Comparison of ENCODE assay signal across 11 cellular contexts in genomic region chr17:45229681-45230409, GRCh38. TPM values are rescaled to one million over a fixed set of nuclear protein-coding genes. Genes with fewer than 3 reads are reported as not detected.
A peak's percentile ranks its signal among the peaks of the same experiment; 100 is the strongest.
DNase-seq lines count a peak whose midpoint lies in the region; ATAC-seq and TF ChIP-seq lines count a peak whose summit lies in the region.
"Had no signal": no experiment of that assay in that cellular context is flagged by ENCODE, and none has a peak within 500 bp of the region (broad histone marks: within the 10 kb centered on the region; RNA-seq: fewer than 3 reads in every experiment).

No MANE protein-coding gene starts in this region.

- no peaks in the 10 kb centered on the region for H3K9me3 Mint-ChIP-seq in activated CD4-positive, alpha-beta memory T cell treated with anti-CD3 and anti-CD28 coated beads for 36 hours

- ATAC-seq in foreskin keratinocyte (no peak), GM18870 (IDR thresholded peaks at IDR 0.05; ENCODE audit: unreplicated experiment) (no peak)

- H3K27me3 ChIP-seq in foreskin keratinocyte (no peaks in the 10 kb centered on the region), smooth muscle cell (ENCODE audit: low read depth) (no peaks in the 10 kb centered on the region)
- H3K27me3 ChIP-seq: testis had no signal

- H3K27ac ChIP-seq in foreskin keratinocyte: peak overlapping the region; percentile 92
- H3K27ac ChIP-seq in smooth muscle cell (ENCODE audit: low read depth): peak overlapping the region; percentile 63

- peak; percentile 77 for DNase-seq in GM20000 (ENCODE audit: low spot score)
- peak; percentile 75 for DNase-seq in activated CD4-positive, alpha-beta memory T cell treated with anti-CD3 and anti-CD28 coated beads for 36 hours
- no peak for DNase-seq in foreskin keratinocyte
- no peak for DNase-seq in smooth muscle cell (lab: John Stamatoyannopoulos, UW; ENCODE audit: unreplicated experiment)
- no peak for DNase-seq in kidney tubule cell (ENCODE audit: low spot score)
- no peak for DNase-seq in foreskin melanocyte
- DNase-seq in midbrain (lab: John Stamatoyannopoulos, UW): no peak

- no peaks in the 10 kb centered on the region for H3F3A ChIP-seq in smooth muscle cell (ENCODE audit: low read depth)

- H3K79me2 ChIP-seq in smooth muscle cell (ENCODE audit: low read depth): no peaks in the 10 kb centered on the region

- POLR2A ChIA-PET in activated CD4-positive, alpha-beta memory T cell treated with anti-CD3 and anti-CD28 coated beads for 36 hours (lab: Charles Lee): interaction anchor here (0.7 to 5.2 kb wide), 10 partner anchors 9 to 128 kb away, joined by 5 to 75 read pairs (median 8); partner anchors contain the start of genes FMNL1, HEXIM1, HEXIM2 and MAP3K14

- H3K4me1 ChIP-seq in foreskin keratinocyte (no peaks in the 10 kb centered on the region), smooth muscle cell (ENCODE audit: low read depth) (peaks cover 17% of the 10 kb centered on the region)

- H3K4me3 Mint-ChIP-seq in activated CD4-positive, alpha-beta memory T cell treated with anti-CD3 and anti-CD28 coated beads for 36 hours: peak overlapping the region; percentile 100

- TF ChIP-seq CTCF in GM20000 (IDR thresholded peaks at IDR 0.05; ENCODE audit: extremely low read depth, missing control alignments) (no peak), foreskin keratinocyte (conservative IDR thresholded peaks at IDR 0.05) (no peak), smooth muscle cell (IDR thresholded peaks at IDR 0.05; ENCODE audit: borderline replicate concordance, insufficient read depth, poor library complexity, severe bottlenecking) (no peak)

- H3K27me3 Mint-ChIP-seq in activated CD4-positive, alpha-beta memory T cell treated with anti-CD3 and anti-CD28 coated beads for 36 hours: no peaks in the 10 kb centered on the region

- H4K20me1 ChIP-seq in smooth muscle cell (ENCODE audit: low read depth): no peaks in the 10 kb centered on the region

- no peak overlapping the region for H2AFZ ChIP-seq in smooth muscle cell (ENCODE audit: low read depth)

- WGBS in smooth muscle cell (ENCODE audit: low lambda C conversion rate): 86% methylated on average over 16 of the region's 16 CpGs

- no peaks in the 10 kb centered on the region for H3K9me3 ChIP-seq in smooth muscle cell (replicated peaks; ENCODE audit: low read depth)
- H3K9me3 ChIP-seq: testis had no signal

- peaks cover 51% of the 10 kb centered on the region for H3K36me3 Mint-ChIP-seq in activated CD4-positive, alpha-beta memory T cell treated with anti-CD3 and anti-CD28 coated beads for 36 hours

- peak overlapping the region; percentile 50 for H3K9ac ChIP-seq in smooth muscle cell (ENCODE audit: low read depth)

- H3K4me1 Mint-ChIP-seq in activated CD4-positive, alpha-beta memory T cell treated with anti-CD3 and anti-CD28 coated beads for 36 hours (ENCODE audit: low read depth): peaks cover 89% of the 10 kb centered on the region

- H3K27ac Mint-ChIP-seq in activated CD4-positive, alpha-beta memory T cell treated with anti-CD3 and anti-CD28 coated beads for 36 hours: peak overlapping the region; percentile 100

- intact Hi-C loops in activated CD4-positive, alpha-beta memory T cell treated with anti-CD3 and anti-CD28 coated beads for 36 hours (cut with micrococcal nuclease): loop anchor here (1.0 to 5.0 kb wide), 3 partner anchors 17 to 168 kb away; partner anchors contain the start of genes HEXIM2 and NMT1

- no peaks in the 10 kb centered on the region for H3K36me3 ChIP-seq in smooth muscle cell (ENCODE audit: low read depth)

- H3K4me2 ChIP-seq in smooth muscle cell: peak overlapping the region; percentile 74

- H3K4me3 ChIP-seq in smooth muscle cell: no peak overlapping the region
- H3K4me3 ChIP-seq: testis had no signal

- CTCF ChIA-PET in activated CD4-positive, alpha-beta memory T cell treated with anti-CD3 and anti-CD28 coated beads for 36 hours (lab: Charles Lee): interaction anchor here (0.6 to 12.6 kb wide), 13 partner anchors 8 to 159 kb away, joined by 3 to 488 read pairs (median 4); partner anchors contain the start of genes ACBD4, FMNL1, HEXIM1 and PLCD3

RNA-seq across cellular contexts. Expression of gene FMNL1, which starts 8.2 kb away (rescaled TPM):
- 100 to 1,000 TPM; 314 to 331 TPM for total RNA-seq in activated CD4-positive, alpha-beta memory T cell treated with anti-CD3 and anti-CD28 coated beads for 36 hours
- total RNA-seq in foreskin keratinocyte (0.48 and 1.6 TPM in 2 replicates), smooth muscle cell (0.90 TPM in 1 of 2 replicates, not detected in the other)
- polyA plus RNA-seq in foreskin keratinocyte (0.91 and 2.0 TPM in 2 replicates), smooth muscle cell (0.37 and 1.3 TPM in 2 replicates)

RNA-seq across cellular contexts. Expression of gene SPATA32, which starts 32.0 kb away (rescaled TPM):
- under 1 TPM in 1 of 2 experiments, not detected in 1; 0.12 TPM for total RNA-seq in activated CD4-positive, alpha-beta memory T cell treated with anti-CD3 and anti-CD28 coated beads for 36 hours
- total RNA-seq in foreskin keratinocyte (not detected in 2 replicates), smooth muscle cell (not detected in 2 replicates)
- polyA plus RNA-seq in foreskin keratinocyte (not detected in 2 replicates), smooth muscle cell (0.27 TPM in 1 of 2 replicates, not detected in the other)
- total RNA-seq: RPMI7951 had no signal
- polyA plus RNA-seq: neural cell had no signal

Comparison
In these comparisons a context has a peak if more than half of its experiments do, and no peak if none do; other contexts are left out.
1. DNase-seq: peak in GM20000 (single experiment) and activated CD4-positive, alpha-beta memory T cell treated with anti-CD3 and anti-CD28 coated beads for 36 hours (single experiment); none in foreskin keratinocyte (0 of 2), smooth muscle cell (single experiment), kidney tubule cell (single experiment), foreskin melanocyte (single experiment) and midbrain (single experiment).
2. RNA of gene FMNL1, which starts 8.2 kb away (total RNA-seq): 314 to 331 TPM in activated CD4-positive, alpha-beta memory T cell treated with anti-CD3 and anti-CD28 coated beads for 36 hours; 0.48 to 1.6 TPM in foreskin keratinocyte and 0.90 TPM in smooth muscle cell; every median in the first group is over 100 times any median in the second.